Comparison of ENCODE assay signal across 14 cellular contexts in the genomic region with DNA sequence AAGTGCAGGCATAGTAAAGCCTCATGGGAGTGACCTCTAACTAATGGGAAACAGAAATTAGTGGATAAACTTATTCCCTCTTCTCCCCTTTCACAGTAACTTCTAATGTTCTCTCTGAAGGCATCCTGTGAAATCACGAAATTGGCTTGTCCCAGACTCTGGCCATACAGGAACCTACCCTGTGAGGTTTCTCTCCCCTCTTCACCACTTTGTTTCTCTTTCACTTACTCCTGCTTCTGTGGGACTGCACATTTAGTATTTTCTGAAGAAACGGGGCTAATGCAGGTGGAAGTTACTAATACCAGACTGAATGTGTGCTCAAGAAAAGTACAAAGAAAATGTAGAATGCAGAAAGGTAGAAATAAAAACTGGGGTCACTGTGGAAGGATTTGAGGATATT.
"Had no signal": no experiment of that assay in that cellular context is flagged by ENCODE, and none has a peak within 500 bp of the region (broad histone marks: within the 10 kb centered on the region; RNA-seq: fewer than 3 reads in every experiment).

No MANE protein-coding gene starts in this region.

- H3K27me3 ChIP-seq: body of pancreas had no signal

- H3K36me3 ChIP-seq: prostate gland had no signal

- DNase-seq: activated T-cell treated with anti-CD3 and anti-CD28 coated beads, Interleukin-2, amount 50 U/mL, for 24 hours; amniotic stem cell; body of pancreas; caudate nucleus; islet precursor cell; midbrain; right cardiac atrium; small intestine; stimulated activated CD4-positive, alpha-beta T cell treated with anti-CD3 and anti-CD28 coated beads, Interleukin-4, amount 100 ng/mL, for 4 hours; stimulated activated CD8-positive, alpha-beta memory T cell treated with anti-CD3 and anti-CD28 coated beads, Interleukin-4, amount 100 ng/mL, for 48 hours had no signal

- ATAC-seq: activated CD4-positive, CD25-positive, alpha-beta regulatory T cell treated with anti-CD3 and anti-CD28 coated beads, Interleukin-2, amount 50 U/mL, for 24 hours; body of pancreas; esophagus mucosa; left lobe of liver; right cardiac atrium had no signal

- H3K27ac ChIP-seq: body of pancreas, prostate gland had no signal

- H3K9me3 ChIP-seq: body of pancreas, prostate gland had no signal

- H3K4me3 ChIP-seq: body of pancreas, prostate gland had no signal

- H3K4me1 ChIP-seq: body of pancreas, prostate gland had no signal
